ENCODE assay signal across 17 cellular contexts in the genomic region with DNA sequence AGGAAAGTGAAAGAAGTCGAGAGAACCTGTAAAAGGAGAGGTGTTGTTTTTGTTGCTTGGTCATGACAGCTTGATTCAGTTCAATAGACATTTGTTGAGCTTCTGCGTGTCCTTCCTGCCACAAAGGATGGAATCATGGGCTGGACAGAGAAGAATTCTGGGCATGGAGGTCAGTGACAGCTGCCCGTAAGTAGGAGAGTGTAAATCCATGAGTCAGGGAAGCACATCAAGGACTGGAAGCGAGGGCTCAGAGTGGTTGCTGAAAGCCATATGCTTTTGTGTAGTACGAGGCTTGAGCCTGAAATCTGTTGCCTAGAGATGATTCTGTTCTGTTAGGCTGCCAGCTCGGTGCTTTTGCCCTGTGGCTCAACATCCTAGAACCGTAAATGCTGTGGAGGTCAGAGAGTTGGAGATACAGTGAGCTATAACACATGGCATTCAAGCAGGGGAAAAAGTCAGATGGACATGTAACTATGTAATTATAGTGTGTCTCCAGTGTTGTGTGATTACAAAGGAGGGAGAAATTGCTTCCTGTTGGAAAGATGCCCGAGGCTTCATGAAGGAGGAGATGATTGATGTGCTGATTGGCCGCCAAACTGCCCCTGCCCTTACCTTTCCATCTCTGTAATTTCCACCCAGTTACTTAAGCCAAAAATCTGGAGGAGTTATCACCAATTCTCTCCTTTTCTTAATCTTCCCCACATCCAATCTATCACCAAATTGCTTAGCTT.
DNase-seq lines count a peak whose midpoint lies in the region; FAIRE-seq and TF ChIP-seq lines count a peak whose summit lies in the region.
"Had no signal": no experiment of that assay in that cellular context is flagged by ENCODE, and none has a peak within 500 bp of the region (broad histone marks: within the 10 kb centered on the region; RNA-seq: fewer than 3 reads in every experiment).

No MANE protein-coding gene starts in this region.

- POLR2A ChIA-PET in Caco-2 (lab: Charles Lee), result no interaction called here

- FAIRE-seq in D721Med (lab: Jason Lieb, UNC), result peak; percentile 77
- no peak for FAIRE-seq in kidney (lab: Jason Lieb, UNC)
- FAIRE-seq: HTR-8/SVneo had no signal

- no peaks in the 10 kb centered on the region for H3K9me3 Mint-ChIP-seq in Caco-2 (ENCODE audit: unreplicated experiment)
- H3K9me3 Mint-ChIP-seq: activated T-cell treated with anti-CD3 and anti-CD28 coated beads, Interleukin-2, amount 50 U/mL, for 4 hours had no signal

- H3K36me3 ChIP-seq in kidney (ENCODE audit: control insufficient read depth in 1 of 2, insufficient read depth in 2 of 2, low read length in 2 of 2) (no peaks in the 10 kb centered on the region), Caco-2 (ENCODE audit: control insufficient read depth, insufficient read depth, low read length) (no peaks in the 10 kb centered on the region), ascending aorta (no peaks in the 10 kb centered on the region)

- H3K27ac ChIP-seq in kidney (ENCODE audit: low read depth in 2 of 2, low read length in 2 of 2) (no peak overlapping the region), ascending aorta (no peak overlapping the region)
- H3K27ac ChIP-seq: skin epidermis had no signal

- intact Hi-C loops in kidney (cut with DNase I), result no loop called here
- intact Hi-C loops in Caco-2 (cut with micrococcal nuclease; ENCODE audit: unreplicated experiment), result no loop called here
- intact Hi-C loops in ascending aorta (cut with DNase I), result no loop called here

- no peaks in the 10 kb centered on the region; the same call in 1 of the 2 replicates for H3K27me3 ChIP-seq in Caco-2 (replicated peaks; ENCODE audit: control insufficient read depth, insufficient read depth, low read length)
- no peaks in the 10 kb centered on the region for H3K27me3 ChIP-seq in ascending aorta

- no TSS peak for BruUV-seq in Caco-2 (replicated peaks; lab: Mats Ljungman, UMichigan)

- TF ChIP-seq CTCF in D721Med (IDR thresholded peaks at IDR 0.05; ENCODE audit: insufficient read depth, missing control alignments) (no peak), LNCaP clone FGC (IDR thresholded peaks at IDR 0.05; ENCODE audit: control insufficient read depth, extremely low read depth, insufficient read depth) (no peak), kidney (IDR thresholded peaks at IDR 0.05; ENCODE audit: borderline replicate concordance, extremely low read depth, insufficient read depth) (no peak), Caco-2 (IDR thresholded peaks at IDR 0.05; ENCODE audit: insufficient read depth in 1 of 2, low read depth in 1 of 2, low read length in 1 of 2, severe bottlenecking in 1 of 2, unreplicated experiment in 1 of 2) (no peak), ascending aorta (IDR thresholded peaks at IDR 0.05) (no peak)

- no peak for DNase-seq in D721Med (ENCODE audit: insufficient read length, low spot score)
- peak; percentile 30 for DNase-seq in LNCaP clone FGC (ENCODE audit: low read depth)
- peak; percentile 51 for DNase-seq in NCI-H345 (lab: John Stamatoyannopoulos, UW)
- peak; percentile 20 for DNase-seq in kidney
- no peak for DNase-seq in Caco-2
- DNase-seq in pons (ENCODE audit: low spot score), result no peak
- DNase-seq in ascending aorta (ENCODE audit: low spot score in 2 of 2), result no peak
- DNase-seq in inferior parietal cortex (ENCODE audit: extremely low spot score), result no peak
- DNase-seq: activated CD4-positive, alpha-beta T cell treated with anti-CD3 and anti-CD28 coated beads for 36 hours; activated T-cell treated with anti-CD3 and anti-CD28 coated beads, Interleukin-2, amount 50 U/mL, for 4 hours; dermis blood vessel endothelial cell; HCEC 1CT; mammary epithelial cell; NCI-H1048 had no signal

- no peaks in the 10 kb centered on the region for H3K36me3 Mint-ChIP-seq in Caco-2 (ENCODE audit: insufficient read depth, unreplicated experiment)

- H3K4me3 ChIP-seq in LNCaP clone FGC (ENCODE audit: low read depth, low read length), result no peak overlapping the region
- no peak overlapping the region for H3K4me3 ChIP-seq in kidney (ENCODE audit: low read length in 2 of 2)
- H3K4me3 ChIP-seq in Caco-2 (ENCODE audit: low read depth, low read length), result no peak overlapping the region
- no peak overlapping the region for H3K4me3 ChIP-seq in ascending aorta
- H3K4me3 ChIP-seq: skin epidermis had no signal

- no peaks in the 10 kb centered on the region for H3K9me3 ChIP-seq in kidney (ENCODE audit: control insufficient read depth in 1 of 2, low read length in 2 of 2)
- no peaks in the 10 kb centered on the region for H3K9me3 ChIP-seq in Caco-2
- no peaks in the 10 kb centered on the region for H3K9me3 ChIP-seq in ascending aorta

- no peaks in the 10 kb centered on the region for H3K4me1 ChIP-seq in kidney (ENCODE audit: control insufficient read depth in 1 of 2, insufficient read depth in 1 of 2, low read depth in 1 of 2, low read length in 2 of 2)
- H3K4me1 ChIP-seq in Caco-2, result no peaks in the 10 kb centered on the region
- H3K4me1 ChIP-seq in ascending aorta, result no peaks in the 10 kb centered on the region

- CTCF ChIA-PET in Caco-2 (lab: Charles Lee), result interaction anchor here (0.7 kb wide), 1 partner anchor 302 kb away, joined by 4 read pairs; no protein-coding TSS in a partner anchor

- no peak overlapping the region for H3K4me3 Mint-ChIP-seq in Caco-2 (ENCODE audit: unreplicated experiment)
- H3K4me3 Mint-ChIP-seq: activated CD4-positive, alpha-beta T cell treated with anti-CD3 and anti-CD28 coated beads for 36 hours; activated T-cell treated with anti-CD3 and anti-CD28 coated beads, Interleukin-2, amount 50 U/mL, for 4 hours; B cell had no signal

- H3K9ac ChIP-seq in kidney (ENCODE audit: low read length in 2 of 2), result no peak overlapping the region

- no peaks in the 10 kb centered on the region for H3K4me1 Mint-ChIP-seq in Caco-2 (ENCODE audit: low read depth, unreplicated experiment)
- H3K4me1 Mint-ChIP-seq: B cell had no signal

- H3K27me3 Mint-ChIP-seq in Caco-2 (ENCODE audit: insufficient read depth, unreplicated experiment), result peaks cover 20% of the 10 kb centered on the region
- H3K27me3 Mint-ChIP-seq: activated CD4-positive, alpha-beta T cell treated with anti-CD3 and anti-CD28 coated beads for 36 hours had no signal

- no peak overlapping the region for H3K27ac Mint-ChIP-seq in Caco-2 (ENCODE audit: unreplicated experiment)
- H3K27ac Mint-ChIP-seq: activated CD4-positive, alpha-beta T cell treated with anti-CD3 and anti-CD28 coated beads for 36 hours; B cell had no signal

Comparison
In these comparisons a context has a peak if more than half of its experiments do, and no peak if none do; other contexts are left out.
1. DNase-seq: peak in LNCaP clone FGC (single experiment), NCI-H345 (single experiment) and kidney (single experiment); none in D721Med (single experiment), Caco-2 (0 of 2), pons (single experiment), ascending aorta (0 of 2) and inferior parietal cortex (single experiment).